In genomic region chr16:4402439-4403132, GRCh38 we compare ENCODE assay signal across 1 cellular context.
TF ChIP-seq lines count a peak whose summit lies in the region.

No MANE protein-coding gene starts in this region.

TF ChIP-seq in HepG2, 621 proteins besides CTCF, POLR2A, EP300 and RAD21 (continued from another document and continues in another):
- TF ChIP-seq ZBTB2 (CRISPR knock-in tag; IDR thresholded peaks at IDR 0.05; ENCODE audit: low read depth) (no peak), ZFP36L1 (CRISPR knock-in tag; IDR thresholded peaks at IDR 0.05) (no peak), ZNF510 (CRISPR knock-in tag; IDR thresholded peaks at IDR 0.05; ENCODE audit: low read depth) (no peak), AHDC1 (CRISPR knock-in tag; IDR thresholded peaks at IDR 0.05; ENCODE audit: borderline replicate concordance) (no peak), RFXANK (CRISPR knock-in tag; IDR thresholded peaks at IDR 0.05) (no peak), NR0B2 (CRISPR knock-in tag; IDR thresholded peaks at IDR 0.05) (no peak), ELF1 (CRISPR knock-in tag; IDR thresholded peaks at IDR 0.05) (no peak), ZNF776 (CRISPR knock-in tag; IDR thresholded peaks at IDR 0.05) (no peak), ZNF30 (CRISPR knock-in tag; IDR thresholded peaks at IDR 0.05) (no peak), ZNF639 (CRISPR knock-in tag; conservative IDR thresholded peaks at IDR 0.05) (no peak), HNF1A (IDR thresholded peaks at IDR 0.05; ENCODE audit: low read depth) (no peak), HNF1A (CRISPR knock-in tag; IDR thresholded peaks at IDR 0.05; ENCODE audit: borderline replicate concordance) (0 out of 2 replicates have a peak, but pooled peaks have one; percentile 30), ZNF841 (CRISPR knock-in tag; IDR thresholded peaks at IDR 0.05; ENCODE audit: borderline replicate concordance) (no peak), ZNF552 (CRISPR knock-in tag; IDR thresholded peaks at IDR 0.05; ENCODE audit: borderline replicate concordance) (no peak), PTBP1 (IDR thresholded peaks at IDR 0.05; ENCODE audit: low read depth, low read length, poor library complexity, severe bottlenecking) (no peak), MYNN (CRISPR knock-in tag; IDR thresholded peaks at IDR 0.05; ENCODE audit: low read depth) (no peak), DNMT3B (CRISPR knock-in tag; conservative IDR thresholded peaks at IDR 0.05) (no peak), ZNF644 (CRISPR knock-in tag; IDR thresholded peaks at IDR 0.05; ENCODE audit: low read depth) (no peak), DMAP1 (CRISPR knock-in tag; IDR thresholded peaks at IDR 0.05) (no peak), MTA3 (CRISPR knock-in tag; IDR thresholded peaks at IDR 0.05) (no peak), SATB2 (CRISPR knock-in tag; IDR thresholded peaks at IDR 0.05) (no peak), ATF2 (CRISPR knock-in tag; IDR thresholded peaks at IDR 0.05) (no peak), RCOR2 (CRISPR knock-in tag; IDR thresholded peaks at IDR 0.05) (no peak), NAIF1 (CRISPR knock-in tag; IDR thresholded peaks at IDR 0.05; ENCODE audit: borderline replicate concordance) (no peak), LCORL (IDR thresholded peaks at IDR 0.05) (no peak), LCORL (CRISPR knock-in tag; IDR thresholded peaks at IDR 0.05) (no peak), ZNF512 (CRISPR knock-in tag; IDR thresholded peaks at IDR 0.05) (no peak), ZNF546 (CRISPR knock-in tag; conservative IDR thresholded peaks at IDR 0.05) (no peak), EEA1 (CRISPR knock-in tag; IDR thresholded peaks at IDR 0.05; ENCODE audit: borderline replicate concordance) (no peak), CBX1 (IDR thresholded peaks at IDR 0.05; ENCODE audit: low read depth) (no peak), GMEB1 (CRISPR knock-in tag; IDR thresholded peaks at IDR 0.05; ENCODE audit: borderline replicate concordance) (0 out of 2 replicates have a peak, but pooled peaks have one; percentile 43), FOXA1 (IDR thresholded peaks at IDR 0.05) (no peak), FOXA1 (CRISPR knock-in tag; IDR thresholded peaks at IDR 0.05) (no peak), LBX2 (CRISPR knock-in tag; IDR thresholded peaks at IDR 0.05; ENCODE audit: borderline replicate concordance) (no peak), ZNF138 (CRISPR knock-in tag; IDR thresholded peaks at IDR 0.05; ENCODE audit: low read depth) (no peak), TFE3 (CRISPR knock-in tag; IDR thresholded peaks at IDR 0.05) (no peak), ATF6 (CRISPR knock-in tag; conservative IDR thresholded peaks at IDR 0.05) (no peak), MED8 (CRISPR knock-in tag; IDR thresholded peaks at IDR 0.05; ENCODE audit: insufficient replicate concordance) (no peak), JUND (CRISPR knock-in tag; IDR thresholded peaks at IDR 0.05) (no peak)
